2 cellular contexts compared by ENCODE assay signal in the genomic region with DNA sequence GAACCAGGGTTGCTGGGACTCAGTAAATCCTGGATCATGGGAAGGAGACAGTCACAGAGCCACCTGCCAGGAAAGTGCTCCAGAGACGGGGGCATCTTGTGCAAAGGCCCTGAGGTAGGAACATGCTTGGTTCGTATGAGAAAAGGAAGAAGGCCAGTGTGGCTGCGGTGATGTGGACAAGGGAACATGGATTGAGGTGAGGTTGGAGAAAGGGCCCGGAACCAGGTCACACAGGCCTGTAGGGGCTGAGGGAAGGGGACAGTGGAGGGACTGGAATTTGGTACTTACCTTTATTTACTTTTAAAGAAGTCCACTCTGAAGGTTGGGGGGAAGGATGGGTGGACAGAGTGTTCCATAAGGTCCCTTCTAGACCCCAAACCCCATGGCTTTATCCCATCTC.
TF ChIP-seq lines count a peak whose summit lies in the region.

No MANE protein-coding gene starts in this region.

TF ChIP-seq in HepG2, 621 proteins besides CTCF, POLR2A, EP300 and RAD21 (continued from another document):
- no peak for TF ChIP-seq ZMAT3 (CRISPR knock-in tag; conservative IDR thresholded peaks at IDR 0.05)
- no peak for TF ChIP-seq ZNF562 (CRISPR knock-in tag; IDR thresholded peaks at IDR 0.05; ENCODE audit: borderline replicate concordance)
- TF ChIP-seq, protein P1, sequence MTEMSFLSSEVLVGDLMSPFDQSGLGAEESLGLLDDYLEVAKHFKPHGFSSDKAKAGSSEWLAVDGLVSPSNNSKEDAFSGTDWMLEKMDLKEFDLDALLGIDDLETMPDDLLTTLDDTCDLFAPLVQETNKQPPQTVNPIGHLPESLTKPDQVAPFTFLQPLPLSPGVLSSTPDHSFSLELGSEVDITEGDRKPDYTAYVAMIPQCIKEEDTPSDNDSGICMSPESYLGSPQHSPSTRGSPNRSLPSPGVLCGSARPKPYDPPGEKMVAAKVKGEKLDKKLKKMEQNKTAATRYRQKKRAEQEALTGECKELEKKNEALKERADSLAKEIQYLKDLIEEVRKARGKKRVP (CRISPR knock-in tag; IDR thresholded peaks at IDR 0.05) = no peak
- TF ChIP-seq, protein P2, sequence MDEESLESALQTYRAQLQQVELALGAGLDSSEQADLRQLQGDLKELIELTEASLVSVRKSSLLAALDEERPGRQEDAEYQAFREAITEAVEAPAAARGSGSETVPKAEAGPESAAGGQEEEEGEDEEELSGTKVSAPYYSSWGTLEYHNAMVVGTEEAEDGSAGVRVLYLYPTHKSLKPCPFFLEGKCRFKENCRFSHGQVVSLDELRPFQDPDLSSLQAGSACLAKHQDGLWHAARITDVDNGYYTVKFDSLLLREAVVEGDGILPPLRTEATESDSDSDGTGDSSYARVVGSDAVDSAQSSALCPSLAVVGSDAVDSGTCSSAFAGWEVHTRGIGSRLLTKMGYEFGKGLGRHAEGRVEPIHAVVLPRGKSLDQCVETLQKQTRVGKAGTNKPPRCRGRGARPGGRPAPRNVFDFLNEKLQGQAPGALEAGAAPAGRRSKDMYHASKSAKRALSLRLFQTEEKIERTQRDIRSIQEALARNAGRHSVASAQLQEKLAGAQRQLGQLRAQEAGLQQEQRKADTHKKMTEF (CRISPR knock-in tag; IDR thresholded peaks at IDR 0.05) = no peak
- no peak for TF ChIP-seq THYN1 (CRISPR knock-in tag; IDR thresholded peaks at IDR 0.05; ENCODE audit: borderline replicate concordance, low read depth)
- no peak for TF ChIP-seq SMC3 (IDR thresholded peaks at IDR 0.05; ENCODE audit: low read length)
- TF ChIP-seq MEF2D (CRISPR knock-in tag; IDR thresholded peaks at IDR 0.05) = no peak
- TF ChIP-seq ZBTB8A (CRISPR knock-in tag; IDR thresholded peaks at IDR 0.05; ENCODE audit: borderline replicate concordance, low read depth) = no peak
- no peak for TF ChIP-seq CCDC6 (CRISPR knock-in tag; IDR thresholded peaks at IDR 0.05)
- TF ChIP-seq MTF1 (CRISPR knock-in tag; IDR thresholded peaks at IDR 0.05) = no peak
- TF ChIP-seq ZBTB3 (CRISPR knock-in tag; IDR thresholded peaks at IDR 0.05; ENCODE audit: borderline replicate concordance, low read depth) = no peak
- TF ChIP-seq ZNF234 (CRISPR knock-in tag; conservative IDR thresholded peaks at IDR 0.05) = no peak

TF ChIP-seq in WTC11, 78 proteins besides CTCF, POLR2A, EP300 and RAD21:
- TF ChIP-seq, protein P3, sequence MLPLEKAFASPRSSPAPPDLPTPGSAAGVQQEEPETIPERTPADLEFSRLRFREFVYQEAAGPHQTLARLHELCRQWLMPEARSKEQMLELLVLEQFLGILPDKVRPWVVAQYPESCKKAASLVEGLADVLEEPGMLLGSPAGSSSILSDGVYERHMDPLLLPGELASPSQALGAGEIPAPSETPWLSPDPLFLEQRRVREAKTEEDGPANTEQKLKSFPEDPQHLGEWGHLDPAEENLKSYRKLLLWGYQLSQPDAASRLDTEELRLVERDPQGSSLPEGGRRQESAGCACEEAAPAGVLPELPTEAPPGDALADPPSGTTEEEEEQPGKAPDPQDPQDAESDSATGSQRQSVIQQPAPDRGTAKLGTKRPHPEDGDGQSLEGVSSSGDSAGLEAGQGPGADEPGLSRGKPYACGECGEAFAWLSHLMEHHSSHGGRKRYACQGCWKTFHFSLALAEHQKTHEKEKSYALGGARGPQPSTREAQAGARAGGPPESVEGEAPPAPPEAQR (CRISPR knock-in tag; IDR thresholded peaks at IDR 0.05) = no peak
- no peak for TF ChIP-seq TEAD4 (CRISPR knock-in tag; IDR thresholded peaks at IDR 0.05)
- TF ChIP-seq, protein P4, sequence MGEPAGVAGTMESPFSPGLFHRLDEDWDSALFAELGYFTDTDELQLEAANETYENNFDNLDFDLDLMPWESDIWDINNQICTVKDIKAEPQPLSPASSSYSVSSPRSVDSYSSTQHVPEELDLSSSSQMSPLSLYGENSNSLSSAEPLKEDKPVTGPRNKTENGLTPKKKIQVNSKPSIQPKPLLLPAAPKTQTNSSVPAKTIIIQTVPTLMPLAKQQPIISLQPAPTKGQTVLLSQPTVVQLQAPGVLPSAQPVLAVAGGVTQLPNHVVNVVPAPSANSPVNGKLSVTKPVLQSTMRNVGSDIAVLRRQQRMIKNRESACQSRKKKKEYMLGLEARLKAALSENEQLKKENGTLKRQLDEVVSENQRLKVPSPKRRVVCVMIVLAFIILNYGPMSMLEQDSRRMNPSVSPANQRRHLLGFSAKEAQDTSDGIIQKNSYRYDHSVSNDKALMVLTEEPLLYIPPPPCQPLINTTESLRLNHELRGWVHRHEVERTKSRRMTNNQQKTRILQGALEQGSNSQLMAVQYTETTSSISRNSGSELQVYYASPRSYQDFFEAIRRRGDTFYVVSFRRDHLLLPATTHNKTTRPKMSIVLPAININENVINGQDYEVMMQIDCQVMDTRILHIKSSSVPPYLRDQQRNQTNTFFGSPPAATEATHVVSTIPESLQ (CRISPR knock-in tag; IDR thresholded peaks at IDR 0.05) = no peak
- TF ChIP-seq HMGA2 (CRISPR knock-in tag; IDR thresholded peaks at IDR 0.05) = no peak
- no peak for TF ChIP-seq SMAD4 (CRISPR knock-in tag; IDR thresholded peaks at IDR 0.05)
- TF ChIP-seq TEAD1 (CRISPR knock-in tag; IDR thresholded peaks at IDR 0.05) = no peak
- TF ChIP-seq, protein P5, sequence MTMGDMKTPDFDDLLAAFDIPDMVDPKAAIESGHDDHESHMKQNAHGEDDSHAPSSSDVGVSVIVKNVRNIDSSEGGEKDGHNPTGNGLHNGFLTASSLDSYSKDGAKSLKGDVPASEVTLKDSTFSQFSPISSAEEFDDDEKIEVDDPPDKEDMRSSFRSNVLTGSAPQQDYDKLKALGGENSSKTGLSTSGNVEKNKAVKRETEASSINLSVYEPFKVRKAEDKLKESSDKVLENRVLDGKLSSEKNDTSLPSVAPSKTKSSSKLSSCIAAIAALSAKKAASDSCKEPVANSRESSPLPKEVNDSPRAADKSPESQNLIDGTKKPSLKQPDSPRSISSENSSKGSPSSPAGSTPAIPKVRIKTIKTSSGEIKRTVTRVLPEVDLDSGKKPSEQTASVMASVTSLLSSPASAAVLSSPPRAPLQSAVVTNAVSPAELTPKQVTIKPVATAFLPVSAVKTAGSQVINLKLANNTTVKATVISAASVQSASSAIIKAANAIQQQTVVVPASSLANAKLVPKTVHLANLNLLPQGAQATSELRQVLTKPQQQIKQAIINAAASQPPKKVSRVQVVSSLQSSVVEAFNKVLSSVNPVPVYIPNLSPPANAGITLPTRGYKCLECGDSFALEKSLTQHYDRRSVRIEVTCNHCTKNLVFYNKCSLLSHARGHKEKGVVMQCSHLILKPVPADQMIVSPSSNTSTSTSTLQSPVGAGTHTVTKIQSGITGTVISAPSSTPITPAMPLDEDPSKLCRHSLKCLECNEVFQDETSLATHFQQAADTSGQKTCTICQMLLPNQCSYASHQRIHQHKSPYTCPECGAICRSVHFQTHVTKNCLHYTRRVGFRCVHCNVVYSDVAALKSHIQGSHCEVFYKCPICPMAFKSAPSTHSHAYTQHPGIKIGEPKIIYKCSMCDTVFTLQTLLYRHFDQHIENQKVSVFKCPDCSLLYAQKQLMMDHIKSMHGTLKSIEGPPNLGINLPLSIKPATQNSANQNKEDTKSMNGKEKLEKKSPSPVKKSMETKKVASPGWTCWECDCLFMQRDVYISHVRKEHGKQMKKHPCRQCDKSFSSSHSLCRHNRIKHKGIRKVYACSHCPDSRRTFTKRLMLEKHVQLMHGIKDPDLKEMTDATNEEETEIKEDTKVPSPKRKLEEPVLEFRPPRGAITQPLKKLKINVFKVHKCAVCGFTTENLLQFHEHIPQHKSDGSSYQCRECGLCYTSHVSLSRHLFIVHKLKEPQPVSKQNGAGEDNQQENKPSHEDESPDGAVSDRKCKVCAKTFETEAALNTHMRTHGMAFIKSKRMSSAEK (CRISPR knock-in tag; IDR thresholded peaks at IDR 0.05; ENCODE audit: borderline replicate concordance) = no peak
- no peak for TF ChIP-seq OVOL2 (CRISPR knock-in tag; IDR thresholded peaks at IDR 0.05; ENCODE audit: borderline replicate concordance)
- TF ChIP-seq, protein P6, sequence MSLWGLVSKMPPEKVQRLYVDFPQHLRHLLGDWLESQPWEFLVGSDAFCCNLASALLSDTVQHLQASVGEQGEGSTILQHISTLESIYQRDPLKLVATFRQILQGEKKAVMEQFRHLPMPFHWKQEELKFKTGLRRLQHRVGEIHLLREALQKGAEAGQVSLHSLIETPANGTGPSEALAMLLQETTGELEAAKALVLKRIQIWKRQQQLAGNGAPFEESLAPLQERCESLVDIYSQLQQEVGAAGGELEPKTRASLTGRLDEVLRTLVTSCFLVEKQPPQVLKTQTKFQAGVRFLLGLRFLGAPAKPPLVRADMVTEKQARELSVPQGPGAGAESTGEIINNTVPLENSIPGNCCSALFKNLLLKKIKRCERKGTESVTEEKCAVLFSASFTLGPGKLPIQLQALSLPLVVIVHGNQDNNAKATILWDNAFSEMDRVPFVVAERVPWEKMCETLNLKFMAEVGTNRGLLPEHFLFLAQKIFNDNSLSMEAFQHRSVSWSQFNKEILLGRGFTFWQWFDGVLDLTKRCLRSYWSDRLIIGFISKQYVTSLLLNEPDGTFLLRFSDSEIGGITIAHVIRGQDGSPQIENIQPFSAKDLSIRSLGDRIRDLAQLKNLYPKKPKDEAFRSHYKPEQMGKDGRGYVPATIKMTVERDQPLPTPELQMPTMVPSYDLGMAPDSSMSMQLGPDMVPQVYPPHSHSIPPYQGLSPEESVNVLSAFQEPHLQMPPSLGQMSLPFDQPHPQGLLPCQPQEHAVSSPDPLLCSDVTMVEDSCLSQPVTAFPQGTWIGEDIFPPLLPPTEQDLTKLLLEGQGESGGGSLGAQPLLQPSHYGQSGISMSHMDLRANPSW (CRISPR knock-in tag; conservative IDR thresholded peaks at IDR 0.05; ENCODE audit: low read depth) = no peak
- TF ChIP-seq, protein P7, sequence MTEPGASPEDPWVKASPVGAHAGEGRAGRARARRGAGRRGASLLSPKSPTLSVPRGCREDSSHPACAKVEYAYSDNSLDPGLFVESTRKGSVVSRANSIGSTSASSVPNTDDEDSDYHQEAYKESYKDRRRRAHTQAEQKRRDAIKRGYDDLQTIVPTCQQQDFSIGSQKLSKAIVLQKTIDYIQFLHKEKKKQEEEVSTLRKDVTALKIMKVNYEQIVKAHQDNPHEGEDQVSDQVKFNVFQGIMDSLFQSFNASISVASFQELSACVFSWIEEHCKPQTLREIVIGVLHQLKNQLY (CRISPR knock-in tag; IDR thresholded peaks at IDR 0.05) = no peak
- no peak for TF ChIP-seq JUN (CRISPR knock-in tag; IDR thresholded peaks at IDR 0.05)
- TF ChIP-seq, protein P8, sequence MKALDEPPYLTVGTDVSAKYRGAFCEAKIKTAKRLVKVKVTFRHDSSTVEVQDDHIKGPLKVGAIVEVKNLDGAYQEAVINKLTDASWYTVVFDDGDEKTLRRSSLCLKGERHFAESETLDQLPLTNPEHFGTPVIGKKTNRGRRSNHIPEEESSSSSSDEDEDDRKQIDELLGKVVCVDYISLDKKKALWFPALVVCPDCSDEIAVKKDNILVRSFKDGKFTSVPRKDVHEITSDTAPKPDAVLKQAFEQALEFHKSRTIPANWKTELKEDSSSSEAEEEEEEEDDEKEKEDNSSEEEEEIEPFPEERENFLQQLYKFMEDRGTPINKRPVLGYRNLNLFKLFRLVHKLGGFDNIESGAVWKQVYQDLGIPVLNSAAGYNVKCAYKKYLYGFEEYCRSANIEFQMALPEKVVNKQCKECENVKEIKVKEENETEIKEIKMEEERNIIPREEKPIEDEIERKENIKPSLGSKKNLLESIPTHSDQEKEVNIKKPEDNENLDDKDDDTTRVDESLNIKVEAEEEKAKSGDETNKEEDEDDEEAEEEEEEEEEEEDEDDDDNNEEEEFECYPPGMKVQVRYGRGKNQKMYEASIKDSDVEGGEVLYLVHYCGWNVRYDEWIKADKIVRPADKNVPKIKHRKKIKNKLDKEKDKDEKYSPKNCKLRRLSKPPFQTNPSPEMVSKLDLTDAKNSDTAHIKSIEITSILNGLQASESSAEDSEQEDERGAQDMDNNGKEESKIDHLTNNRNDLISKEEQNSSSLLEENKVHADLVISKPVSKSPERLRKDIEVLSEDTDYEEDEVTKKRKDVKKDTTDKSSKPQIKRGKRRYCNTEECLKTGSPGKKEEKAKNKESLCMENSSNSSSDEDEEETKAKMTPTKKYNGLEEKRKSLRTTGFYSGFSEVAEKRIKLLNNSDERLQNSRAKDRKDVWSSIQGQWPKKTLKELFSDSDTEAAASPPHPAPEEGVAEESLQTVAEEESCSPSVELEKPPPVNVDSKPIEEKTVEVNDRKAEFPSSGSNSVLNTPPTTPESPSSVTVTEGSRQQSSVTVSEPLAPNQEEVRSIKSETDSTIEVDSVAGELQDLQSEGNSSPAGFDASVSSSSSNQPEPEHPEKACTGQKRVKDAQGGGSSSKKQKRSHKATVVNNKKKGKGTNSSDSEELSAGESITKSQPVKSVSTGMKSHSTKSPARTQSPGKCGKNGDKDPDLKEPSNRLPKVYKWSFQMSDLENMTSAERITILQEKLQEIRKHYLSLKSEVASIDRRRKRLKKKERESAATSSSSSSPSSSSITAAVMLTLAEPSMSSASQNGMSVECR (CRISPR knock-in tag; IDR thresholded peaks at IDR 0.05; ENCODE audit: borderline replicate concordance) = no peak
